Comparison of ENCODE assay signal across 8 cellular contexts in the genomic region with DNA sequence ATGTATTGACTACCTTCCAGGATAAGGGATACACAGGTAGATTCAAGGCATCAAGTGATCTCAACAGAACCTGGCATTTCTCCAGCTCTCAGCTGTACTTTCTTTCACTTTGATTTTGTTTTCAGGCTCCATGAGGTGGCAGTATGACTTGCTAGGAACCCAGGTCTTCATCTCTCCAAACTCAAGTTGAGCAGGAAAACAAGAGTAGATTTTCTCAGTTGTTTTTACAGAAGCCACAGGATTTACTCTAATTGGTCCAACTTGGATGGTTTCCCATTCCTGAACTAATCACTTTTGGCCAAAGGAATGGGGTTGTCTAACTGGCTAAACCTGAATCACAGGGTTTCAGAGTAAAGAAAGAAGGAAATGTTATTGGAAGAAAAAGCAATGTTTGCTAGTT.
DNase-seq lines count a peak whose midpoint lies in the region; ATAC-seq and TF ChIP-seq lines count a peak whose summit lies in the region.

No MANE protein-coding gene starts in this region.

- BruUV-seq in mammary epithelial cell (replicated peaks; lab: Mats Ljungman, UMichigan), result no TSS peak

- H3K9ac ChIP-seq in mammary epithelial cell (ENCODE audit: insufficient read depth, low read length), result no peak overlapping the region

- dilution Hi-C loops in mammary epithelial cell (cut with HindIII; ENCODE audit: low sequenced_read_pairs), result no loop called here

- peak overlapping the region; percentile 30 for H2AFZ ChIP-seq in mammary epithelial cell (ENCODE audit: low read depth, low read length)

- in situ Hi-C loops in mammary epithelial cell (cut with MboI; ENCODE audit: low sequenced_read_pairs in 2 of 2), result no loop called here

- TF ChIP-seq POLR2A in NB4 (IDR thresholded peaks at IDR 0.05; ENCODE audit: extremely low read depth, insufficient read length) (no peak), stomach (IDR thresholded peaks at IDR 0.05) (no peak)

- H3K9me3 ChIP-seq in mammary epithelial cell (replicated peaks; ENCODE audit: insufficient read depth, low read length) (no peaks in the 10 kb centered on the region), stomach (no peaks in the 10 kb centered on the region), aorta (ENCODE audit: control insufficient read depth, low read length) (no peaks in the 10 kb centered on the region)

- H3K4me3 ChIP-seq in NB4 (ENCODE audit: low read depth, low read length) (no peak overlapping the region), mammary epithelial cell (replicated peaks in 1 of 3; ENCODE audit: insufficient read depth in 1 of 3, low read depth in 2 of 3, low read length in 3 of 3) (no peak overlapping the region), stomach (no peak overlapping the region), aorta (ENCODE audit: low read length in 2 of 2) (no peak overlapping the region)

- CTCF ChIA-PET in mammary epithelial cell (lab: Charles Lee; ENCODE audit: low non-redundant PET), result interaction anchor here (1.0 kb wide), 1 partner anchor 249 kb away, joined by 3 read pairs; no protein-coding TSS in a partner anchor

- H3K4me2 ChIP-seq in mammary epithelial cell (ENCODE audit: insufficient read depth, low read depth, low read length), result peak overlapping the region; percentile 24

- intact Hi-C loops in mammary epithelial cell (cut with micrococcal nuclease), result no loop called here
- intact Hi-C loops in stomach (cut with DNase I; ENCODE audit: low total_unique reads), result no loop called here
- intact Hi-C loops in aorta (cut with DNase I), result no loop called here

- peak; percentile 32 for TF ChIP-seq CTCF in GM10266 (IDR thresholded peaks at IDR 0.05; ENCODE audit: control insufficient read depth, insufficient read depth, low read depth, missing control alignments)
- peak; percentile 7 for TF ChIP-seq CTCF in NB4 (IDR thresholded peaks at IDR 0.05; ENCODE audit: low read depth, low read length)
- peak in 1 of 2 donors; percentile 43 for TF ChIP-seq CTCF in mammary epithelial cell (conservative IDR thresholded peaks at IDR 0.05 in 1 of 2, IDR thresholded peaks at IDR 0.05 in 1 of 2; ENCODE audit: extremely low read depth in 1 of 2, insufficient read depth in 1 of 2, low read depth in 1 of 2, low read length in 2 of 2)
- peak in 1 of 7 experiments; percentile 19 for TF ChIP-seq CTCF in stomach (IDR thresholded peaks at IDR 0.05)

- no peaks in the 10 kb centered on the region for H3K27me3 ChIP-seq in mammary epithelial cell (ENCODE audit: insufficient read depth, low read length)
- no peaks in the 10 kb centered on the region for H3K27me3 ChIP-seq in stomach
- H3K27me3 ChIP-seq in aorta (ENCODE audit: control insufficient read depth in 1 of 2, insufficient read depth in 2 of 2, low read length in 1 of 2), result no peaks in the 10 kb centered on the region

- H3K27ac ChIP-seq in mammary epithelial cell (ENCODE audit: insufficient read depth, low read depth, low read length), result no peak overlapping the region
- H3K27ac ChIP-seq in stomach, result peak overlapping the region in 1 of 5 donors; percentile 52
- H3K27ac ChIP-seq in aorta (ENCODE audit: low read depth in 1 of 2, low read length in 2 of 2), result no peak overlapping the region

- DNase-seq in GM10266 (ENCODE audit: extremely low spot score) (peak; percentile 53), NB4 (ENCODE audit: low read depth) (peak; percentile 25), mammary epithelial cell (peak; percentile 74), non-pigmented ciliary epithelial cell (ENCODE audit: low read depth) (peak; percentile 53), GDM1 (lab: John Stamatoyannopoulos, UW) (no peak), stomach (no peak), aorta (no peak)

- peaks cover 16% of the 10 kb centered on the region for H3K4me1 ChIP-seq in mammary epithelial cell (ENCODE audit: insufficient read depth, low read length)
- H3K4me1 ChIP-seq in stomach, result peaks cover 0 to 3% (median 0%) of the 10 kb centered on the region in 4 donors
- no peaks in the 10 kb centered on the region for H3K4me1 ChIP-seq in aorta (ENCODE audit: control insufficient read depth in 1 of 2, insufficient read depth in 2 of 2, low read length in 2 of 2)

- H4K20me1 ChIP-seq in mammary epithelial cell (ENCODE audit: insufficient read depth, low read length), result no peaks in the 10 kb centered on the region

- no peak for ATAC-seq in aorta (ENCODE audit: low FRiP score)
- no peak for ATAC-seq in GM19035 (IDR thresholded peaks at IDR 0.05; ENCODE audit: unreplicated experiment)

- H3K79me2 ChIP-seq in mammary epithelial cell (ENCODE audit: insufficient read depth, low read length), result no peaks in the 10 kb centered on the region

- TF ChIP-seq EP300 in stomach (IDR thresholded peaks at IDR 0.05), result no peak

- H3K36me3 ChIP-seq in mammary epithelial cell (ENCODE audit: insufficient read depth, low read length) (no peaks in the 10 kb centered on the region), stomach (no peaks in the 10 kb centered on the region), aorta (ENCODE audit: control insufficient read depth in 1 of 2, insufficient read depth in 2 of 2, low read length in 1 of 2) (no peaks in the 10 kb centered on the region)

Comparison
In these comparisons a context has a peak if more than half of its experiments do, and no peak if none do; other contexts are left out.
1. DNase-seq: peak in GM10266 (single experiment), NB4 (single experiment), mammary epithelial cell (single experiment) and non-pigmented ciliary epithelial cell (single experiment); none in GDM1 (single experiment), stomach (single experiment) and aorta (0 of 2).